ENCODE assay signal across 22 cellular contexts in genomic region chr5:135438712-135439111, GRCh38. TPM values are rescaled to one million over a fixed set of nuclear protein-coding genes. Genes with fewer than 3 reads are reported as not detected.
DNase-seq lines count a peak whose midpoint lies in the region; ATAC-seq and TF ChIP-seq lines count a peak whose summit lies in the region.
"Had no signal": no experiment of that assay in that cellular context is flagged by ENCODE, and none has a peak within 500 bp of the region (broad histone marks: within the 10 kb centered on the region; RNA-seq: fewer than 3 reads in every experiment).

No MANE protein-coding gene starts in this region.

- TF ChIP-seq CTCF in HFFc6 (IDR thresholded peaks at IDR 0.05) (no peak), endodermal cell (conservative IDR thresholded peaks at IDR 0.05) (no peak)

- no peak overlapping the region for H3K4me3 Mint-ChIP-seq in HFFc6
- no peak overlapping the region for H3K4me3 Mint-ChIP-seq in endodermal cell

- no peaks in the 10 kb centered on the region for H3K27me3 ChIP-seq in endodermal cell (ENCODE audit: control insufficient read depth, insufficient read depth, low read length, poor library complexity, severe bottlenecking)
- H3K27me3 ChIP-seq: cardiac muscle cell, tibial nerve had no signal

- H3K4me3 ChIP-seq in skin epidermis: no peak overlapping the region
- no peak overlapping the region for H3K4me3 ChIP-seq in endodermal cell (ENCODE audit: low read length)
- H3K4me3 ChIP-seq: cardiac muscle cell, tibial nerve had no signal

- H3K4me1 ChIP-seq in endodermal cell (ENCODE audit: control insufficient read depth, insufficient read depth, low read length): peaks cover 11% of the 10 kb centered on the region

- H3K9me3 ChIP-seq in endodermal cell (ENCODE audit: control insufficient read depth, low read length): no peaks in the 10 kb centered on the region
- H3K9me3 ChIP-seq: tibial nerve had no signal

- no peak overlapping the region for H3K9ac ChIP-seq in endodermal cell (ENCODE audit: extremely low read depth, low read length, poor library complexity, severe bottlenecking)

- H3K27ac Mint-ChIP-seq in HFFc6: peak overlapping the region; percentile 95
- no peak overlapping the region for H3K27ac Mint-ChIP-seq in endodermal cell

- 62 to 82% methylated on average over 3 to 7 of the region's 7 CpGs for WGBS in endodermal cell (ENCODE audit: insufficient coverage in 1 of 2, insufficient read length in 1 of 2), 2 experiments

- no peaks in the 10 kb centered on the region for H3K36me3 Mint-ChIP-seq in HFFc6 (ENCODE audit: low read depth)
- no peaks in the 10 kb centered on the region for H3K36me3 Mint-ChIP-seq in endodermal cell (ENCODE audit: low read depth)

- H3K9me3 Mint-ChIP-seq in HFFc6 (no peaks in the 10 kb centered on the region), endodermal cell (no peaks in the 10 kb centered on the region)

- peaks cover 60% of the 10 kb centered on the region for H3K4me1 Mint-ChIP-seq in HFFc6 (ENCODE audit: low read depth)
- H3K4me1 Mint-ChIP-seq in endodermal cell: peaks cover 15% of the 10 kb centered on the region

- H3K27ac ChIP-seq in skin epidermis (peak overlapping the region in 11 of 21 experiments; percentile 9 to 81 (median 70)), endodermal cell (ENCODE audit: low read depth, low read length) (no peak overlapping the region)
- H3K27ac ChIP-seq: 22Rv1, cardiac muscle cell had no signal

- H3K27me3 Mint-ChIP-seq in HFFc6 (ENCODE audit: insufficient read depth): no peaks in the 10 kb centered on the region; the same call in 1 of the 2 replicates
- H3K27me3 Mint-ChIP-seq in endodermal cell (ENCODE audit: insufficient read depth): peaks cover 11% of the 10 kb centered on the region

- ATAC-seq in HG02610 (IDR thresholded peaks at IDR 0.05; ENCODE audit: unreplicated experiment): no peak

- DNase-seq in DMS 273 (lab: John Stamatoyannopoulos, UW; ENCODE audit: unreplicated experiment): peak; percentile 38
- DNase-seq in DMS 273 treated with DMSO at 0.1 percent for 48 hours (lab: John Stamatoyannopoulos, UW): no peak
- no peak for DNase-seq in HFFc6
- peak; percentile 77 for DNase-seq in left kidney (ENCODE audit: low read depth, low spot score)
- no peak for DNase-seq in endodermal cell
- DNase-seq in pons (ENCODE audit: low spot score): no peak
- DNase-seq: activated CD4-positive, CD25-positive, alpha-beta regulatory T cell treated with anti-CD3 and anti-CD28 coated beads, Interleukin-2, amount 50 U/mL, for 72 hours; activated gamma-delta T cell; GF-D8; KBM-7; NCI-H187; NK-92 treated with Interleukin-12 subunit alpha and Interleukin-12 subunit beta, amount 100 ng/mL, for 24 hours; RPMI8226; stimulated activated naive CD4-positive, alpha-beta T cell treated with Interleukin-2 at 50 U/mL for 16 hours had no signal

- H3K36me3 ChIP-seq in endodermal cell (ENCODE audit: control insufficient read depth, insufficient read depth, low read length): no peaks in the 10 kb centered on the region
- H3K36me3 ChIP-seq: cardiac muscle cell, tibial nerve had no signal

RNA-seq across cellular contexts. Expression of gene DCANP1, which starts 8.4 kb away (rescaled TPM):
- not detected for total RNA-seq in HFFc6 (2021; fragmentation: NEBNext Ultra II Directional; extraction: Animal tissue kit (Norgen Biotek cat#: 25700))
- total RNA-seq in endodermal cell: not detected
- polyA plus RNA-seq in endodermal cell (2013, experiment 1 of 2): not detected
- polyA plus RNA-seq in endodermal cell (2013, experiment 2 of 2): not detected
- total RNA-seq: Calu3, cardiac muscle cell, left cardiac atrium, tibial nerve had no signal
- polyA plus RNA-seq: adipose tissue, cardiac muscle cell had no signal

RNA-seq across cellular contexts. Expression of gene TIFAB, which starts 13.4 kb away (rescaled TPM):
- not detected for total RNA-seq in HFFc6 (2021; fragmentation: NEBNext Ultra II Directional; extraction: Animal tissue kit (Norgen Biotek cat#: 25700))
- total RNA-seq in endodermal cell: not detected
- not detected for polyA plus RNA-seq in endodermal cell (2013, experiment 1 of 2)
- not detected for polyA plus RNA-seq in endodermal cell (2013, experiment 2 of 2)
- total RNA-seq: Calu3, cardiac muscle cell, left cardiac atrium, tibial nerve had no signal
- polyA plus RNA-seq: cardiac muscle cell had no signal

RNA-seq across cellular contexts. Expression of gene MACROH2A1, which starts 39.7 kb away (rescaled TPM):
- 100 to 1,000 TPM; 116 to 144 (median 127) TPM for total RNA-seq in HFFc6 (2021; fragmentation: NEBNext Ultra II Directional; extraction: Animal tissue kit (Norgen Biotek cat#: 25700))
- 100 to 1,000 TPM; 256 to 288 TPM for total RNA-seq in endodermal cell
- polyA plus RNA-seq in endodermal cell (2013, experiment 1 of 2): 253 TPM
- 265 TPM for polyA plus RNA-seq in endodermal cell (2013, experiment 2 of 2)

Comparison
In these comparisons a context has a peak if more than half of its experiments do, and no peak if none do; other contexts are left out.
1. DNase-seq: peak in DMS 273 (single experiment) and left kidney (single experiment); none in DMS 273 treated with DMSO at 0.1 percent for 48 hours (single experiment), HFFc6 (single experiment), endodermal cell (single experiment) and pons (single experiment).